Comparison of ENCODE assay signal across 6 cellular contexts in the genomic region with DNA sequence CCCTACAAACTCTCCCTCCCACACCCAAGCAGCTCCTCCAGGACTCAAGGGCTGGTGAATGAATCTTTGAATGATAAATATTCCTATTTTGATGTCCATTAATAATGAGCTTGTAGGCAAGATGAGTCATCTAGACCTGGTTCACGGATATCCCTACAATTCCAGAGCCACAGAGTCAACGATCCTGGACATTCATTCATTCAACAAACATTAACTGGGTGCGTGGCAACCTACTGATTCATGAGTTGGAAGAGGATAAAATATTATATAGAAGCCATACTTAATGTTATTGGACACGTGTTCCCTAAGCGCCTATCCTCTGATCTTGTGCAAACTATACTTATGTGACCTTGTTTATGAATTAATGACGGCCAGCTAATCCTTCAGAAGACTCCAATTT. TPM values are rescaled to one million over a fixed set of nuclear protein-coding genes. Genes with fewer than 3 reads are reported as not detected.
A peak's percentile ranks its signal among the peaks of the same experiment; 100 is the strongest.
DNase-seq lines count a peak whose midpoint lies in the region; ATAC-seq and TF ChIP-seq lines count a peak whose summit lies in the region.

No MANE protein-coding gene starts in this region.

- ATAC-seq in GM19452 (IDR thresholded peaks at IDR 0.05; ENCODE audit: unreplicated experiment) (no peak), HG03460 (IDR thresholded peaks at IDR 0.05; ENCODE audit: unreplicated experiment) (no peak)

- no peak for DNase-seq in Jurkat, Clone E6-1 (ENCODE audit: low read depth, low spot score)
- DNase-seq in MCF 10A (ENCODE audit: unreplicated experiment): no peak
- DNase-seq in ovary: no peak
- DNase-seq in testis: no peak

- no peak for TF ChIP-seq EP300 in ovary (IDR thresholded peaks at IDR 0.05)

- intact Hi-C loops in MCF 10A (cut with micrococcal nuclease): no loop called here
- intact Hi-C loops in ovary (cut with DNase I): no loop called here
- intact Hi-C loops in testis (cut with DNase I; ENCODE audit: low total_unique reads): no loop called here

- WGBS in ovary, 3 donors: 45 to 58% (median 50%) methylated on average over 6 of the region's 6 CpGs
- 49 to 55% methylated on average over 6 of the region's 6 CpGs for WGBS in testis, 2 donors

- H3K4me1 Mint-ChIP-seq in MCF 10A (ENCODE audit: insufficient read depth, unreplicated experiment): peaks cover 18% of the 10 kb centered on the region

- H3K4me3 ChIP-seq in Jurkat, Clone E6-1 (ENCODE audit: low read length): peak overlapping the region; percentile 33
- H3K4me3 ChIP-seq in ovary (peak overlapping the region; percentile 86), testis (peak overlapping the region in 1 of 2 donors; percentile 74)

- POLR2A ChIA-PET in MCF 10A (lab: Yijun Ruan, JAX): interaction anchor here (0.6 to 1.8 kb wide), 6 partner anchors 11 to 120 kb away, joined by 3 to 6 read pairs (median 4); a partner anchor contains a TSS

- TF ChIP-seq CTCF in MCF 10A (IDR thresholded peaks at IDR 0.05; ENCODE audit: unreplicated experiment): no peak
- no peak for TF ChIP-seq CTCF in ovary (IDR thresholded peaks at IDR 0.05)
- no peak for TF ChIP-seq CTCF in testis (IDR thresholded peaks at IDR 0.05)

- H3K4me1 ChIP-seq in ovary (ENCODE audit: insufficient read depth) (no peaks in the 10 kb centered on the region), testis (no peaks in the 10 kb centered on the region)

- peak overlapping the region; percentile 52 for H3K4me3 Mint-ChIP-seq in MCF 10A (ENCODE audit: unreplicated experiment)

- no peak overlapping the region for H3K27ac ChIP-seq in ovary
- no peak overlapping the region for H3K27ac ChIP-seq in testis

- H3K27me3 Mint-ChIP-seq in MCF 10A (ENCODE audit: insufficient read depth, unreplicated experiment): no peaks in the 10 kb centered on the region

- H3K27me3 ChIP-seq in ovary (no peaks in the 10 kb centered on the region), testis (no peaks in the 10 kb centered on the region)

- TF ChIP-seq POLR2A in ovary (IDR thresholded peaks at IDR 0.05) (no peak), testis (IDR thresholded peaks at IDR 0.05) (no peak)

- no peak overlapping the region for H3K27ac Mint-ChIP-seq in MCF 10A (ENCODE audit: low read depth, unreplicated experiment)

- no TSS peak for BruUV-seq in MCF 10A (replicated peaks; lab: Mats Ljungman, UMichigan)

- CTCF ChIA-PET in MCF 10A (lab: Yijun Ruan, JAX): interaction anchor here (0.7 to 2.4 kb wide), 2 partner anchors 10 to 352 kb away, joined by 3 to 17 read pairs; no protein-coding TSS in a partner anchor

- no peaks in the 10 kb centered on the region for H3K36me3 Mint-ChIP-seq in MCF 10A (ENCODE audit: insufficient read depth, unreplicated experiment)

- no peaks in the 10 kb centered on the region for H3K9me3 Mint-ChIP-seq in MCF 10A (ENCODE audit: unreplicated experiment)

- no peaks in the 10 kb centered on the region for H3K36me3 ChIP-seq in ovary
- H3K36me3 ChIP-seq in testis (ENCODE audit: low read depth, missing control alignments): no peaks in the 10 kb centered on the region

- no peaks in the 10 kb centered on the region for H3K9me3 ChIP-seq in ovary
- no peaks in the 10 kb centered on the region for H3K9me3 ChIP-seq in testis

RNA-seq across cellular contexts. Expression of a gene that starts 0.4 kb away (rescaled TPM):
- 2.6 TPM for polyA plus RNA-seq in Jurkat, Clone E6-1 (2012; ENCODE audit: insufficient read depth, insufficient read length)
- total RNA-seq in MCF 10A (2022) (1.2 and 1.8 TPM in 2 replicates), ovary (1 to 10 TPM in 3 of 7 donors, under 1 TPM in 4; 0.48 to 1.6 (median 0.76) TPM), testis (10 to 100 TPM in 1 of 2 donors, 1 to 10 TPM in 1; 8.4 to 19.3 TPM)
- polyA plus RNA-seq in ovary (1 to 10 TPM in 1 of 2 donors, under 1 TPM in 1; 0.41 to 1.5 TPM), testis (ENCODE audit: insufficient read depth, low read depth, low replicate concordance) (16.8 TPM)

RNA-seq across cellular contexts. Expression of a gene that starts 28.6 kb away (rescaled TPM):
- not detected for polyA plus RNA-seq in Jurkat, Clone E6-1 (2012; ENCODE audit: insufficient read depth, insufficient read length)
- total RNA-seq in MCF 10A (2022) (not detected in 2 replicates), ovary (not detected), testis (10 to 100 TPM in 1 of 2 donors, 1 to 10 TPM in 1; 5.6 to 20.7 TPM)
- polyA plus RNA-seq in ovary (not detected), testis (ENCODE audit: insufficient read depth, low read depth, low replicate concordance) (31.0 TPM)

RNA-seq across cellular contexts. Expression of a gene that starts 49.4 kb away (rescaled TPM):
- not detected for polyA plus RNA-seq in Jurkat, Clone E6-1 (2012; ENCODE audit: insufficient read depth, insufficient read length)
- total RNA-seq in MCF 10A (2022) (not detected in 2 replicates), ovary (10 to 100 TPM in 1 of 7 donors, 1 to 10 TPM in 6; 1.3 to 25.6 (median 3.0) TPM), testis (1 to 10 TPM; 3.7 to 4.3 TPM)
- polyA plus RNA-seq in ovary (10 to 100 TPM in 1 of 2 donors, 1 to 10 TPM in 1; 2.6 to 18.8 TPM), testis (ENCODE audit: insufficient read depth, low read depth, low replicate concordance) (3.5 TPM)

RNA-seq across cellular contexts. Expression of a gene that starts 55.3 kb away (rescaled TPM):
- polyA plus RNA-seq in Jurkat, Clone E6-1 (2012; ENCODE audit: insufficient read depth, insufficient read length): 322 TPM
- total RNA-seq in MCF 10A (2022): 126 and 135 TPM in 2 replicates
- 100 to 1,000 TPM in 6 of 7 donors, 10 to 100 TPM in 1; 98.8 to 286 (median 233) TPM for total RNA-seq in ovary
- polyA plus RNA-seq in ovary: 100 to 1,000 TPM; 118 to 521 TPM
- total RNA-seq in testis: 100 to 1,000 TPM; 378 to 485 TPM
- 431 TPM for polyA plus RNA-seq in testis (ENCODE audit: insufficient read depth, low read depth, low replicate concordance)

RNA-seq across cellular contexts. Expression of a gene that starts 55.4 kb away (rescaled TPM):
- 118 TPM for polyA plus RNA-seq in Jurkat, Clone E6-1 (2012; ENCODE audit: insufficient read depth, insufficient read length)
- total RNA-seq in MCF 10A (2022) (18.4 and 20.2 TPM in 2 replicates), ovary (10 to 100 TPM; 27.4 to 57.0 (median 32.8) TPM), testis (100 to 1,000 TPM; 174 to 219 TPM)
- polyA plus RNA-seq in ovary (10 to 100 TPM; 21.5 to 43.9 TPM), testis (ENCODE audit: insufficient read depth, low read depth, low replicate concordance) (209 TPM)
